ENCODE assay signal across 12 cellular contexts in the genomic region with DNA sequence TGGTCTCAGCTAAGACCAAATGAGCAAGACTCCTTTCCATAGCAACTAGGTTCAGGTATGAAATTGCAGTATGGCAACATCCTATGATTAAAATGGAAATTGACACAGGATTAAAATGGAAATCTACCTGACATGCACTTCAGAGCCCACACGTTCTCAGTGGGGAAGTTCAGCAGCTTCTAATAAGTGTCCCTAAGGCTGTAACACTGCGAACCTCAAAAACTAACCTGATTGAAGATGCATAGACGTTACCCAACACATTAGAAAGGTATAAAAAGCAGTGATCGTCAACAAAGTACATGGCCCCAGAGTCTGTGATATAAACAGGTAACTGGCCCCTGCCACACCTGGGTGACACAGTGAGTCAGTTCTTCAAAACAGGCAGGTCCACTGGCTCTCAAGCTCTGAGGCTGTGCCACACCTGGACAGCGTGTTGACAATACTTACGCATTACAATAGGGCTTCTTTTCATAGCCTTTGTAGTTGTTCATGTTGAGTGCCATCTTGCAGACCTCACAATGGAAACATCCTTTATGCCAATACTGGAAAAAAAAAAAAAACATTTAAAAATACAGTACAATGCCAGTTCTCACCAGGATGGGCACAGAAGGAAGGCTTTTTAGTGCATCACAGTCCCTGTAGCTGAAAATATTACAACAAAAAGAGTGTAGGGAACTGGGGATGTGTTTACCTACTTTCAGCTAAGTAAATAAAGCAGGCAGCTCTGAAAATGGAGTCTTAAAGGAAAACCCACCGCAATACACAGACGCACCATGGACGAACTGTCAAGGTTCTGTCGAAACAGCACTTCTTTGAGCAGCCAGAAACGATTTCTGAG.
DNase-seq lines count a peak whose midpoint lies in the region; ATAC-seq and TF ChIP-seq lines count a peak whose summit lies in the region.
"Had no signal": no experiment of that assay in that cellular context is flagged by ENCODE, and none has a peak within 500 bp of the region (broad histone marks: within the 10 kb centered on the region; RNA-seq: fewer than 3 reads in every experiment).

No MANE protein-coding gene starts in this region.

- no peak for TF ChIP-seq POLR2A in adrenal gland (IDR thresholded peaks at IDR 0.05)

- TF ChIP-seq CTCF in right atrium auricular region (IDR thresholded peaks at IDR 0.05) (no peak), lower lobe of right lung (IDR thresholded peaks at IDR 0.05) (no peak), adrenal gland (IDR thresholded peaks at IDR 0.05) (no peak)

- WGBS in adrenal gland, 4 donors, result 68 to 84% (median 76%) methylated on average over 11 of the region's 11 CpGs

- H3K4me3 ChIP-seq in right atrium auricular region (peak overlapping the region; percentile 60 to 62), lower lobe of right lung (peak overlapping the region; percentile 68), adrenal gland (peak overlapping the region in 1 of 4 donors; percentile 68)

- no peaks in the 10 kb centered on the region for H3K27me3 ChIP-seq in right atrium auricular region
- H3K27me3 ChIP-seq in lower lobe of right lung (ENCODE audit: low read depth), result peaks cover 31% of the 10 kb centered on the region
- peaks cover 4% of the 10 kb centered on the region for H3K27me3 ChIP-seq in adrenal gland

- H3K36me3 ChIP-seq in right atrium auricular region (no peaks in the 10 kb centered on the region), lower lobe of right lung (no peaks in the 10 kb centered on the region), adrenal gland (replicated peaks in 1 of 2) (no peaks in the 10 kb centered on the region)

- H3K27ac ChIP-seq in right atrium auricular region, result no peak overlapping the region
- peak overlapping the region; percentile 90 for H3K27ac ChIP-seq in lower lobe of right lung
- peak overlapping the region in 1 of 5 donors; percentile 58 for H3K27ac ChIP-seq in adrenal gland

- DNase-seq in right atrium auricular region (ENCODE audit: low spot score) (no peak), left cardiac atrium (no peak), cerebellar cortex (ENCODE audit: low spot score) (peak; percentile 64), lower lobe of right lung (no peak), Ammon's horn (ENCODE audit: low spot score) (no peak), adrenal gland (no peak)
- DNase-seq: activated naive CD4-positive, alpha-beta T cell treated with Interleukin-2 at 50 U/mL for 16 hours; CD4-positive, alpha-beta memory T cell; MM.1S; stimulated activated CD4-positive, alpha-beta T cell treated with anti-CD3 and anti-CD28 coated beads, Interleukin-4, amount 100 ng/mL, for 1 hour had no signal

- peaks cover 0 to 17% of the 10 kb centered on the region in 2 donors for H3K4me1 ChIP-seq in right atrium auricular region
- peaks cover 20% of the 10 kb centered on the region for H3K4me1 ChIP-seq in lower lobe of right lung
- peaks cover 0 to 4% of the 10 kb centered on the region in 2 donors for H3K4me1 ChIP-seq in adrenal gland (replicated peaks in 1 of 2)

- intact Hi-C loops in left cardiac atrium (cut with DNase I) (no loop called here), lower lobe of right lung (cut with DNase I) (no loop called here), adrenal gland (cut with DNase I) (no loop called here)

- H3K9me3 ChIP-seq in right atrium auricular region, result no peaks in the 10 kb centered on the region
- no peaks in the 10 kb centered on the region for H3K9me3 ChIP-seq in lower lobe of right lung
- H3K9me3 ChIP-seq in adrenal gland (replicated peaks in 1 of 3), result no peaks in the 10 kb centered on the region

- ATAC-seq in left cardiac atrium (no peak), lower lobe of right lung (no peak), HG02870 (IDR thresholded peaks at IDR 0.05; ENCODE audit: unreplicated experiment) (no peak), GM21825 (IDR thresholded peaks at IDR 0.05; ENCODE audit: unreplicated experiment) (no peak)
